22 cellular contexts compared by ENCODE assay signal in genomic region chr11:28318861-28319260, GRCh38.
"Had no signal": no experiment of that assay in that cellular context is flagged by ENCODE, and none has a peak within 500 bp of the region (broad histone marks: within the 10 kb centered on the region; RNA-seq: fewer than 3 reads in every experiment).

No MANE protein-coding gene starts in this region.

- H3K27ac ChIP-seq: esophagus squamous epithelium, parathyroid adenoma, right lobe of liver, suprapubic skin, transverse colon, vagina had no signal

- H3K9me3 ChIP-seq: esophagus squamous epithelium, right lobe of liver, suprapubic skin, transverse colon, vagina had no signal

- H3K4me1 ChIP-seq: esophagus squamous epithelium, parathyroid adenoma, right lobe of liver, suprapubic skin, transverse colon, vagina had no signal

- H3K27me3 ChIP-seq: esophagus squamous epithelium, right lobe of liver, suprapubic skin, transverse colon, vagina had no signal

- DNase-seq: cortex of kidney; effector memory CD8-positive, alpha-beta T cell; erythroblast; esophagus squamous epithelium; foreskin melanocyte; glutamatergic neuron; naive B cell; right lobe of liver; stimulated activated CD4-positive, alpha-beta T cell treated with anti-CD3 and anti-CD28 coated beads, Interleukin-12 subunit alpha, Interleukin-12 subunit beta, amount 100 ng/mL, for 4 hours; stimulated activated CD4-positive, alpha-beta T cell treated with anti-CD3 and anti-CD28 coated beads, Interleukin-1b, Interleukin-23, amount 100 ng/mL, for 48 hours; stimulated activated CD4-positive, alpha-beta T cell treated with anti-CD3 and anti-CD28 coated beads, Interleukin-4, amount 100 ng/mL, for 1 hour; stimulated activated CD8-positive, alpha-beta memory T cell treated with anti-CD3 and anti-CD28 coated beads, Interleukin-4, amount 100 ng/mL, for 48 hours; stimulated activated naive CD4-positive, alpha-beta T cell; stimulated activated naive CD8-positive, alpha-beta T cell treated with anti-CD3 and anti-CD28 coated beads, Interleukin-15, amount 100 ng/mL, for 72 hours; transverse colon had no signal

- H3K4me3 ChIP-seq: esophagus squamous epithelium, lung, right lobe of liver, smooth muscle cell, suprapubic skin, transverse colon, vagina had no signal

- FAIRE-seq: endometrium, keratinocyte had no signal

- H3K36me3 ChIP-seq: right lobe of liver, transverse colon had no signal
